In the genomic region with DNA sequence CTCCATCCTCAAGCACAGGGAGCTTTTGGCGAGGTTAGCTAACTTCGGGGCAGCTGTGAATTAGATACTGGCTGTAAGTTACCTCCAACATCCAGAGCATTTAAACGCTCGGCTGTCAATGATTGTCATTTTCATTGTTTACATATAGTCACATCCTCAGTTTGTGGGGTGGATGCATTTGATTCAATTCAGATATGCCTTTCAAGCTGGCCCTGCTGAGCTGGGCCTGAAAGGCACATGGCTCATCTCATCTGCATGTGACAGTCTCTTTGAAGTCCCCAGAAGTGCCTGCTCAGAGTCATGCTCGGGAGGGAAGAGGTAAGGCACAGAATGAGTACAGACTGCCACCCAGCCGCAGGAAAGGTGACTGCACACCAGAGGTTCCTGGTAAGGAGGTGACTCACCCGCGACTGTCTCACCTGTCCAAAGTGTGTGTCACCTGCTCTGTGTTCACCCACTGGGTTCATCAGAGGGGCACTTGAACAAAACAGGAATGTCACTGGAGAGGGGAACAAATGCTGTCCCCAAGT, we compare ENCODE assay signal across 7 cellular contexts.
A peak's percentile ranks its signal among the peaks of the same experiment; 100 is the strongest.
DNase-seq lines count a peak whose midpoint lies in the region; ATAC-seq lines count a peak whose summit lies in the region.
"Not testable (repeated sequence)": the region's sequence is repeated elsewhere in the genome, so short reads cannot be mapped to it uniquely, and the experiment has no call there.

No MANE protein-coding gene starts in this region.

- CTCF ChIA-PET in activated CD4-positive, alpha-beta T cell treated with anti-CD3 and anti-CD28 coated beads for 36 hours (lab: Charles Lee): not testable (repeated sequence)

- not testable (repeated sequence) for H3K27me3 Mint-ChIP-seq in activated CD4-positive, alpha-beta T cell treated with anti-CD3 and anti-CD28 coated beads for 36 hours

- peaks cover 46% of the 10 kb centered on the region for H3K4me1 Mint-ChIP-seq in activated CD4-positive, alpha-beta T cell treated with anti-CD3 and anti-CD28 coated beads for 36 hours

- intact Hi-C loops in activated CD4-positive, alpha-beta T cell treated with anti-CD3 and anti-CD28 coated beads for 36 hours (cut with DNase I, micrococcal nuclease); left ventricle myocardium superior (cut with micrococcal nuclease): not testable (repeated sequence)

- not testable (repeated sequence) for H3K4me3 Mint-ChIP-seq in activated CD4-positive, alpha-beta T cell treated with anti-CD3 and anti-CD28 coated beads for 36 hours

- POLR2A ChIA-PET in activated CD4-positive, alpha-beta T cell treated with anti-CD3 and anti-CD28 coated beads for 36 hours (lab: Charles Lee): not testable (repeated sequence)

- DNase-seq in HT-29 (ENCODE audit: low spot score): peak; percentile 57
- peak; percentile 92 for DNase-seq in activated CD4-positive, alpha-beta T cell treated with anti-CD3 and anti-CD28 coated beads for 36 hours
- DNase-seq in activated naive CD4-positive, alpha-beta T cell treated with Interleukin-2 at 50 U/mL for 16 hours: peak; percentile 86
- DNase-seq in left ventricle myocardium superior: not testable (repeated sequence)
- DNase-seq in stimulated activated CD4-positive, alpha-beta T cell treated with anti-CD3 and anti-CD28 coated beads, Interleukin-15, amount 100 ng/mL, for 24 hours: peak; percentile 82

- H3K36me3 Mint-ChIP-seq in activated CD4-positive, alpha-beta T cell treated with anti-CD3 and anti-CD28 coated beads for 36 hours (ENCODE audit: low read depth): not testable (repeated sequence)

- ATAC-seq in GM18909 (IDR thresholded peaks at IDR 0.05; ENCODE audit: poor library complexity, unreplicated experiment): peak; percentile 54
- ATAC-seq in HG02642 (IDR thresholded peaks at IDR 0.05; ENCODE audit: poor library complexity, unreplicated experiment): peak; percentile 49
- ATAC-seq in activated CD4-positive, alpha-beta T cell treated with anti-CD3 and anti-CD28 coated beads for 36 hours: peak; percentile 85
- peak; percentile 77 for ATAC-seq in left ventricle myocardium superior

- H3K27ac Mint-ChIP-seq in activated CD4-positive, alpha-beta T cell treated with anti-CD3 and anti-CD28 coated beads for 36 hours: peak overlapping the region; percentile 55

- not testable (repeated sequence) for H3K9me3 Mint-ChIP-seq in activated CD4-positive, alpha-beta T cell treated with anti-CD3 and anti-CD28 coated beads for 36 hours (ENCODE audit: low read depth)
